ENCODE assay signal across 16 cellular contexts in the genomic region with DNA sequence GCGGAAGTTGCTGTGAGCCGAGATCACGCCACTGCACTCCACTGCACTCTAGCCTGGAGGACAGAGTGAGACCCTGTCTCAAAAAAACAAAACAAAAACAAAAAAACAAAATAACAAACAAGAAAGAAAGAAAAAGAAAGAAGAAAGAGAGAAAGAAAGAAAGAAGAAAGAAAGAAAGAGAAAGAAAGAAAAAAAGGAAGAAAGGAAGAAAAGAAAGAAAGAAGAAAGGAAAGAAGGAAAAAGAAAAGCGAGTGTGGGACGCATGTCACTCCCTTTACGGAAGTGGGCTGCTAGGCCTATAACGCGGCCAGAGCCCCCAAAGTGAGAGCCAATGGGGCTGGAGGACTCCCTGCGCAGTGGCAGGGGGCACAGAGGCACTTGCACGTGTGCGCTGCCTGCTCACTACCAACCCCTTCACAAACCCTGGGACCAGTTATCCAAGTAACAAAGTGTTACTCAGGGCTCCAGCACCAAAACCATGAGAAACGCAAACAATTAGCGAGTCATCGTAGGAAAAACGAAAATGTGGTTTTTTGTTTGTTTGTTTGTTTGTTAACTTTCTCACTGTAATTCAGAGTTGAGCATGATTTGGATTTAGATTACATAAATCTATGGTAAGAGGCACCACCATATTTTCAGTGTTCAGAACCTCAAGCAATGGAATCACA. TPM values are rescaled to one million over a fixed set of nuclear protein-coding genes. Genes with fewer than 3 reads are reported as not detected.
DNase-seq lines count a peak whose midpoint lies in the region; ATAC-seq, FAIRE-seq and TF ChIP-seq lines count a peak whose summit lies in the region.
"Had no signal": no experiment of that assay in that cellular context is flagged by ENCODE, and none has a peak within 500 bp of the region (broad histone marks: within the 10 kb centered on the region; RNA-seq: fewer than 3 reads in every experiment).

No MANE protein-coding gene starts in this region.

- POLR2A ChIA-PET in HEK293 (lab: Yijun Ruan, JAX) (no interaction called here), Panc1 (lab: Charles Lee) (no interaction called here)
- POLR2A ChIA-PET in CD8-positive, alpha-beta memory T cell (lab: Charles Lee) = no interaction called here

- H2AFZ ChIP-seq in neuronal stem cell (ENCODE audit: low read length) = no peak overlapping the region

- no peak overlapping the region for H4K8ac ChIP-seq in neuronal stem cell (ENCODE audit: low read depth, low read length)

- no peaks in the 10 kb centered on the region for H3K9me3 ChIP-seq in HEK293 (ENCODE audit: control insufficient read depth, insufficient read depth, low read depth, low read length)
- H3K9me3 ChIP-seq in Panc1 (ENCODE audit: control insufficient read depth, insufficient read depth, low read depth, low read length) = no peaks in the 10 kb centered on the region
- H3K9me3 ChIP-seq in neuronal stem cell (replicated peaks in 1 of 2; ENCODE audit: control insufficient read depth in 2 of 2, insufficient read depth in 1 of 2, low read depth in 1 of 2, low read length in 2 of 2) = no peaks in the 10 kb centered on the region
- H3K9me3 ChIP-seq in CD8-positive, alpha-beta memory T cell (ENCODE audit: low read length) = no peaks in the 10 kb centered on the region
- H3K9me3 ChIP-seq: BLaER1 had no signal

- H2BK120ac ChIP-seq in neuronal stem cell (ENCODE audit: low read depth, low read length) = no peak overlapping the region

- H3K27ac ChIP-seq in HEK293 (ENCODE audit: extremely low read depth, low read depth, low read length) = no peak overlapping the region
- no peak overlapping the region for H3K27ac ChIP-seq in Panc1 (ENCODE audit: low read length)
- no peak overlapping the region for H3K27ac ChIP-seq in neuronal stem cell (replicated peaks; ENCODE audit: low read length)
- no peak overlapping the region for H3K27ac ChIP-seq in CD8-positive, alpha-beta memory T cell (ENCODE audit: low read depth, low read length)
- H3K27ac ChIP-seq: BLaER1 had no signal

- H3K36me3 ChIP-seq in HEK293 (ENCODE audit: control insufficient read depth in 2 of 2, insufficient read depth in 1 of 2, low read length in 2 of 2) = no peaks in the 10 kb centered on the region
- no peaks in the 10 kb centered on the region for H3K36me3 ChIP-seq in Panc1 (ENCODE audit: control insufficient read depth, insufficient read depth, low read length)
- no peaks in the 10 kb centered on the region for H3K36me3 ChIP-seq in bronchial epithelial cell (ENCODE audit: control insufficient read depth, insufficient read depth, low read length)
- no peaks in the 10 kb centered on the region for H3K36me3 ChIP-seq in neuronal stem cell (replicated peaks in 1 of 2; ENCODE audit: control insufficient read depth in 2 of 2, insufficient read depth in 2 of 2, low read length in 2 of 2)
- no peaks in the 10 kb centered on the region for H3K36me3 ChIP-seq in CD8-positive, alpha-beta memory T cell (ENCODE audit: insufficient read depth, low read length)
- H3K36me3 ChIP-seq: BLaER1, HAP-1 had no signal

- FAIRE-seq in bronchial epithelial cell (lab: Jason Lieb, UNC) = no peak
- FAIRE-seq: GM12891, GM19239, H1 had no signal

- H3K79me1 ChIP-seq in neuronal stem cell (ENCODE audit: low read depth, low read length) = no peaks in the 10 kb centered on the region

- H3K4me1 Mint-ChIP-seq in CD8-positive, alpha-beta memory T cell = no peaks in the 10 kb centered on the region

- H3K27me3 Mint-ChIP-seq in CD8-positive, alpha-beta memory T cell = peaks cover 0 to 2% of the 10 kb centered on the region in 2 donors

- in situ Hi-C loops in Panc1 (cut with HindIII; ENCODE audit: low pct_unique_long_range_greater_than_20kb, low sequenced_read_pairs) = no loop called here

- no peak overlapping the region for H3K14ac ChIP-seq in neuronal stem cell (ENCODE audit: low read length)

- no peak overlapping the region for H3K4ac ChIP-seq in neuronal stem cell (ENCODE audit: low read length)

- H3K18ac ChIP-seq in neuronal stem cell (ENCODE audit: low read length) = peak overlapping the region; percentile 74

- no peaks in the 10 kb centered on the region for H3K36me3 Mint-ChIP-seq in CD8-positive, alpha-beta memory T cell

- no peak overlapping the region for H2BK15ac ChIP-seq in neuronal stem cell (ENCODE audit: low read length)

- intact Hi-C loops in Panc1 (cut with micrococcal nuclease; ENCODE audit: unreplicated experiment) = no loop called here

- no peak for TF ChIP-seq CTCF in HEK293 (tag by site-specific recombination; IDR thresholded peaks at IDR 0.05)
- no peak for TF ChIP-seq CTCF in Panc1 (IDR thresholded peaks at IDR 0.05)
- TF ChIP-seq CTCF in bronchial epithelial cell (IDR thresholded peaks at IDR 0.05; ENCODE audit: insufficient read depth, low read length, severe bottlenecking) = no peak

- BruUV-seq in Panc1 (replicated peaks; lab: Mats Ljungman, UMichigan) = no TSS peak

- H3K27me3 ChIP-seq in Panc1 (ENCODE audit: control insufficient read depth, insufficient read depth, low read length) = no peaks in the 10 kb centered on the region
- H3K27me3 ChIP-seq in bronchial epithelial cell (ENCODE audit: control insufficient read depth, insufficient read depth, low read length) = no peaks in the 10 kb centered on the region
- no peaks in the 10 kb centered on the region for H3K27me3 ChIP-seq in neuronal stem cell (ENCODE audit: control insufficient read depth in 3 of 3, insufficient read depth in 3 of 3, low read depth in 1 of 3, low read length in 3 of 3)
- H3K27me3 ChIP-seq in CD8-positive, alpha-beta memory T cell (ENCODE audit: insufficient read depth, low read length, poor library complexity, severe bottlenecking) = no peaks in the 10 kb centered on the region
- H3K27me3 ChIP-seq: BLaER1 had no signal

- DNase-seq in Panc1 (ENCODE audit: low read depth, low spot score) = no peak
- DNase-seq in bronchial epithelial cell (ENCODE audit: low read depth) = peak; percentile 79
- no peak for DNase-seq in neuronal stem cell (ENCODE audit: low spot score)
- no peak for DNase-seq in CD8-positive, alpha-beta memory T cell
- DNase-seq in DMS 273 treated with DMSO at 0.1 percent for 48 hours (lab: John Stamatoyannopoulos, UW) = no peak
- DNase-seq: AML-193, HFFc6, IMR-90, KG1 had no signal

- H4K91ac ChIP-seq in neuronal stem cell (ENCODE audit: low read depth, low read length, poor library complexity) = no peak overlapping the region

- no peak overlapping the region for H3K9ac ChIP-seq in neuronal stem cell (ENCODE audit: low read depth, low read length, poor library complexity)
- H3K9ac ChIP-seq: BLaER1 had no signal

- ATAC-seq in Panc1 (peak; percentile 63; the same call in 1 of the 2 replicates), HG03139 (IDR thresholded peaks at IDR 0.05; ENCODE audit: unreplicated experiment) (no peak)

- H3K23ac ChIP-seq in neuronal stem cell (ENCODE audit: low read depth, low read length, poor library complexity) = no peak overlapping the region

- H3K4me3 ChIP-seq in HEK293 (ENCODE audit: low read depth, low read length) = no peak overlapping the region
- no peak overlapping the region for H3K4me3 ChIP-seq in Panc1 (ENCODE audit: low read depth in 2 of 2, low read length in 2 of 2)
- H3K4me3 ChIP-seq in bronchial epithelial cell (ENCODE audit: low read depth, low read length) = no peak overlapping the region
- no peak overlapping the region for H3K4me3 ChIP-seq in neuronal stem cell (ENCODE audit: low read length in 2 of 2)
- H3K4me3 ChIP-seq in CD8-positive, alpha-beta memory T cell (ENCODE audit: low read length) = no peak overlapping the region
- H3K4me3 ChIP-seq: BLaER1, HAP-1 had no signal

- H3K27ac Mint-ChIP-seq in CD8-positive, alpha-beta memory T cell = no peak overlapping the region
- H3K27ac Mint-ChIP-seq: HFFc6 had no signal

- H3K4me1 ChIP-seq in HEK293 (ENCODE audit: control insufficient read depth, insufficient read depth, low read length) (no peaks in the 10 kb centered on the region), Panc1 (ENCODE audit: control insufficient read depth, insufficient read depth, low read length) (no peaks in the 10 kb centered on the region), neuronal stem cell (ENCODE audit: control insufficient read depth in 2 of 2, insufficient read depth in 1 of 2, low read depth in 1 of 2, low read length in 2 of 2) (no peaks in the 10 kb centered on the region)
- H3K4me1 ChIP-seq in CD8-positive, alpha-beta memory T cell (ENCODE audit: insufficient read depth, low read length) = no peaks in the 10 kb centered on the region
- H3K4me1 ChIP-seq: BLaER1 had no signal

- H2AK5ac ChIP-seq in neuronal stem cell (ENCODE audit: low read depth, low read length) = no peak overlapping the region

- no CpG with 5 or more reads among the region's 15 CpGs for WGBS in neuronal stem cell (ENCODE audit: extremely low coverage in 2 of 2, insufficient read length in 2 of 2, insufficient replicate concordance in 1 of 2), 2 donors

- no peak overlapping the region for H3K4me3 Mint-ChIP-seq in CD8-positive, alpha-beta memory T cell
- H3K4me3 Mint-ChIP-seq: HFFc6 had no signal

- H3K9me3 Mint-ChIP-seq in CD8-positive, alpha-beta memory T cell = no peaks in the 10 kb centered on the region
- H3K9me3 Mint-ChIP-seq: HFFc6 had no signal

- H2BK5ac ChIP-seq in neuronal stem cell (ENCODE audit: low read length) = no peak overlapping the region

- H3K4me2 ChIP-seq in neuronal stem cell (ENCODE audit: insufficient read depth, low read length, poor library complexity, severe bottlenecking) = no peak overlapping the region
- H3K4me2 ChIP-seq: BLaER1 had no signal

- H2BK12ac ChIP-seq in neuronal stem cell (ENCODE audit: low read length) = no peak overlapping the region

- CTCF ChIA-PET in HEK293 (lab: Yijun Ruan, JAX) = no interaction called here
- CTCF ChIA-PET in Panc1 (lab: Charles Lee) = no interaction called here
- CTCF ChIA-PET in CD8-positive, alpha-beta memory T cell (lab: Charles Lee) = no interaction called here

TF ChIP-seq in HEK293, 187 proteins besides CTCF, POLR2A, EP300 and RAD21:
- TF ChIP-seq SP3 (tag by site-specific recombination; IDR thresholded peaks at IDR 0.05) (no peak), ZNF571 (tag by site-specific recombination; IDR thresholded peaks at IDR 0.05) (no peak), ZNF560 (tag by site-specific recombination; IDR thresholded peaks at IDR 0.05; ENCODE audit: borderline replicate concordance) (no peak), ZNF311 (tag by site-specific recombination; IDR thresholded peaks at IDR 0.05; ENCODE audit: borderline replicate concordance) (no peak), MYNN (tag by site-specific recombination; IDR thresholded peaks at IDR 0.05; ENCODE audit: borderline replicate concordance) (no peak), ZNF366 (tag by site-specific recombination; conservative IDR thresholded peaks at IDR 0.05) (peak; percentile 57)
TF ChIP-seq in HEK293: peak in this region for 1.

RNA-seq across cellular contexts. Expression of a gene that starts 40.8 kb away (rescaled TPM):
- total RNA-seq in Panc1 (2021; ENCODE audit: unreplicated experiment) (201 TPM), bronchial epithelial cell (79.4 and 89.5 TPM in 2 replicates)
- polyA plus RNA-seq in Panc1 (2012; ENCODE audit: insufficient read length) = 138 TPM
- 97.8 TPM for polyA plus RNA-seq in neuronal stem cell (2013, experiment 1 of 2)
- polyA plus RNA-seq in neuronal stem cell (2013, experiment 2 of 2) = 101 TPM
- 100 to 1,000 TPM; 230 to 234 TPM for total RNA-seq in CD8-positive, alpha-beta memory T cell
- polyA plus RNA-seq in CD8-positive, alpha-beta memory T cell = 133 TPM
